Comparison of ENCODE assay signal across 8 cellular contexts in genomic region chr5:108748354-108749129, GRCh38. TPM values are rescaled to one million over a fixed set of nuclear protein-coding genes. Genes with fewer than 3 reads are reported as not detected.
DNase-seq lines count a peak whose midpoint lies in the region; ATAC-seq, FAIRE-seq and TF ChIP-seq lines count a peak whose summit lies in the region.

No MANE protein-coding gene starts in this region.

- H3K9me3 ChIP-seq in DOHH2 (ENCODE audit: control insufficient read depth, insufficient read depth, low read length) (no peaks in the 10 kb centered on the region), fibroblast of lung (ENCODE audit: control insufficient read depth, insufficient read depth, low read depth, low read length) (no peaks in the 10 kb centered on the region)
- H3K9me3 ChIP-seq in naive thymus-derived CD4-positive, alpha-beta T cell (ENCODE audit: control insufficient read depth in 2 of 3, low read length in 3 of 3), result no peaks in the 10 kb centered on the region

- H3K4me1 ChIP-seq in DOHH2 (ENCODE audit: control insufficient read depth, low read length) (peaks cover 13% of the 10 kb centered on the region), KMS-11 (ENCODE audit: low read depth, poor library complexity, severe bottlenecking) (peaks cover 18% of the 10 kb centered on the region), fibroblast of lung (ENCODE audit: control insufficient read depth, extremely low read depth, insufficient read depth, low read length) (peaks cover 2% of the 10 kb centered on the region)
- H3K4me1 ChIP-seq in naive thymus-derived CD4-positive, alpha-beta T cell (ENCODE audit: control insufficient read depth in 2 of 2, insufficient read depth in 2 of 2, low read length in 2 of 2), result peaks cover 10 to 12% of the 10 kb centered on the region in 2 donors

- H3K4me2 ChIP-seq in DOHH2 (ENCODE audit: low read length) (peak overlapping the region; percentile 89), KMS-11 (peak overlapping the region; percentile 81), fibroblast of lung (ENCODE audit: extremely low read depth, insufficient read depth, low read length) (peak overlapping the region; percentile 86)

- H3K4me3 ChIP-seq in DOHH2 (ENCODE audit: low read length) (peak overlapping the region; percentile 94), KMS-11 (IDR thresholded peaks at IDR 0.05; ENCODE audit: insufficient read depth, low read depth, low read length) (no peak overlapping the region), fibroblast of lung (replicated peaks in 1 of 4; ENCODE audit: control extremely low read depth in 1 of 4, insufficient read depth in 1 of 4, low read depth in 3 of 4, low read length in 4 of 4) (peak overlapping the region; percentile 64 to 83 (median 74))
- H3K4me3 ChIP-seq in naive thymus-derived CD4-positive, alpha-beta T cell (ENCODE audit: low read length), result peak overlapping the region; percentile 91

- DNase-seq in RCC 7860 (ENCODE audit: low spot score) (peak; percentile 99), fibroblast of lung (ENCODE audit: low read depth in 2 of 2) (peak; percentile 99)
- peak; percentile 92 to 99 (median 98) for DNase-seq in naive thymus-derived CD4-positive, alpha-beta T cell
- peak; percentile 99 for DNase-seq in stimulated activated naive B cell treated with anti-CD40 and anti-IgM and Interleukin-4, amounts not matched to agents 10 μg/mL and 1 μg/mL and 100 μg/mL, for 72 hours

- intact Hi-C loops in naive thymus-derived CD4-positive, alpha-beta T cell (cut with micrococcal nuclease), result loop anchor here (1.0 to 10.0 kb wide), 11 partner anchors 20 to 1990 kb away; partner anchors contain the start of genes FBXL17 (in 2 of the 2), MAN2A1 (in 2 of the 2), SLC25A46 (in 1 of the 2) and TMEM232 (in 1 of the 2)

- peak overlapping the region; percentile 88 for H3K27ac Mint-ChIP-seq in activated T-helper 17 cell treated with anti-CD3 and anti-CD28 coated beads, Interleukin-2, amount 50 U/mL, for 72 hours
- peak overlapping the region; percentile 78 to 98 (median 93) for H3K27ac Mint-ChIP-seq in naive thymus-derived CD4-positive, alpha-beta T cell
- peak overlapping the region; percentile 99 for H3K27ac Mint-ChIP-seq in stimulated activated naive B cell treated with anti-CD40 and anti-IgM and Interleukin-4, amounts not matched to agents 10 μg/mL and 1 μg/mL and 100 μg/mL, for 72 hours

- H2AFZ ChIP-seq in KMS-11 (ENCODE audit: low read depth) (peak overlapping the region; percentile 85), fibroblast of lung (ENCODE audit: low read length) (peak overlapping the region; percentile 56)

- H3K4me3 Mint-ChIP-seq in activated T-helper 17 cell treated with anti-CD3 and anti-CD28 coated beads, Interleukin-2, amount 50 U/mL, for 72 hours, result peak overlapping the region; percentile 82
- peak overlapping the region; percentile 83 to 100 (median 93) for H3K4me3 Mint-ChIP-seq in naive thymus-derived CD4-positive, alpha-beta T cell
- H3K4me3 Mint-ChIP-seq in stimulated activated naive B cell treated with anti-CD40 and anti-IgM and Interleukin-4, amounts not matched to agents 10 μg/mL and 1 μg/mL and 100 μg/mL, for 72 hours, result peak overlapping the region; percentile 90 to 95

- H3K4me1 Mint-ChIP-seq in activated T-helper 17 cell treated with anti-CD3 and anti-CD28 coated beads, Interleukin-2, amount 50 U/mL, for 72 hours, result peaks cover 10% of the 10 kb centered on the region
- H3K4me1 Mint-ChIP-seq in naive thymus-derived CD4-positive, alpha-beta T cell, result peaks cover 9 to 26% (median 13%) of the 10 kb centered on the region in 7 donors
- peaks cover 5 to 16% of the 10 kb centered on the region in 2 donors for H3K4me1 Mint-ChIP-seq in stimulated activated naive B cell treated with anti-CD40 and anti-IgM and Interleukin-4, amounts not matched to agents 10 μg/mL and 1 μg/mL and 100 μg/mL, for 72 hours

- H3K27me3 Mint-ChIP-seq in activated T-helper 17 cell treated with anti-CD3 and anti-CD28 coated beads, Interleukin-2, amount 50 U/mL, for 72 hours, result peaks cover 3% of the 10 kb centered on the region
- H3K27me3 Mint-ChIP-seq in naive thymus-derived CD4-positive, alpha-beta T cell, result peaks cover 0 to 51% (median 0%) of the 10 kb centered on the region in 5 donors
- H3K27me3 Mint-ChIP-seq in stimulated activated naive B cell treated with anti-CD40 and anti-IgM and Interleukin-4, amounts not matched to agents 10 μg/mL and 1 μg/mL and 100 μg/mL, for 72 hours, result no peaks in the 10 kb centered on the region

- CTCF ChIA-PET in naive thymus-derived CD4-positive, alpha-beta T cell (lab: Charles Lee), result no interaction called here

- H4K20me1 ChIP-seq in DOHH2 (ENCODE audit: control insufficient read depth, insufficient read depth, low read depth, low read length) (no peaks in the 10 kb centered on the region), KMS-11 (ENCODE audit: insufficient read depth) (no peaks in the 10 kb centered on the region), fibroblast of lung (ENCODE audit: control insufficient read depth, extremely low read depth, insufficient read depth, low read length) (no peaks in the 10 kb centered on the region)

- no peaks in the 10 kb centered on the region for H3K9me3 Mint-ChIP-seq in activated T-helper 17 cell treated with anti-CD3 and anti-CD28 coated beads, Interleukin-2, amount 50 U/mL, for 72 hours
- no peaks in the 10 kb centered on the region for H3K9me3 Mint-ChIP-seq in naive thymus-derived CD4-positive, alpha-beta T cell
- no peaks in the 10 kb centered on the region for H3K9me3 Mint-ChIP-seq in stimulated activated naive B cell treated with anti-CD40 and anti-IgM and Interleukin-4, amounts not matched to agents 10 μg/mL and 1 μg/mL and 100 μg/mL, for 72 hours

- peak; percentile 39 for TF ChIP-seq CTCF in DOHH2 (IDR thresholded peaks at IDR 0.05; ENCODE audit: low read depth, low read length, poor library complexity, severe bottlenecking)
- no peak for TF ChIP-seq CTCF in KMS-11 (conservative IDR thresholded peaks at IDR 0.05; ENCODE audit: low read depth, low read length)
- no peak for TF ChIP-seq CTCF in fibroblast of lung (conservative IDR thresholded peaks at IDR 0.05 in 1 of 2, IDR thresholded peaks at IDR 0.05 in 1 of 2; ENCODE audit: low read depth in 1 of 2, low read length in 2 of 2)

- peaks cover 2% of the 10 kb centered on the region; the same call in 1 of the 2 replicates for H3K79me2 ChIP-seq in DOHH2 (ENCODE audit: control insufficient read depth, low read length)
- H3K79me2 ChIP-seq in KMS-11 (ENCODE audit: insufficient read depth, low read depth), result no peaks in the 10 kb centered on the region
- peaks cover 31% of the 10 kb centered on the region for H3K79me2 ChIP-seq in fibroblast of lung (ENCODE audit: control insufficient read depth, insufficient read depth, low read length)

- H3K9ac ChIP-seq in KMS-11 (peak overlapping the region; percentile 80), fibroblast of lung (ENCODE audit: insufficient read depth, low read length) (peak overlapping the region; percentile 90)

- no peaks in the 10 kb centered on the region for H3K9me2 ChIP-seq in DOHH2 (replicated peaks; ENCODE audit: control insufficient read depth, low read length)

- peak; percentile 96 for ATAC-seq in GM21737 (IDR thresholded peaks at IDR 0.05; ENCODE audit: unreplicated experiment)
- peak; percentile 96 for ATAC-seq in activated T-helper 17 cell treated with anti-CD3 and anti-CD28 coated beads, Interleukin-2, amount 50 U/mL, for 72 hours (replicated peaks)
- ATAC-seq in naive thymus-derived CD4-positive, alpha-beta T cell, result peak; percentile 94
- peak; percentile 96 for ATAC-seq in stimulated activated naive B cell treated with anti-CD40 and anti-IgM and Interleukin-4, amounts not matched to agents 10 μg/mL and 1 μg/mL and 100 μg/mL, for 72 hours (replicated peaks)

- no peaks in the 10 kb centered on the region for H3K36me3 Mint-ChIP-seq in activated T-helper 17 cell treated with anti-CD3 and anti-CD28 coated beads, Interleukin-2, amount 50 U/mL, for 72 hours (ENCODE audit: low read depth)
- H3K36me3 Mint-ChIP-seq in naive thymus-derived CD4-positive, alpha-beta T cell, result peaks cover 0 to 3% (median 0%) of the 10 kb centered on the region in 5 donors
- H3K36me3 Mint-ChIP-seq in stimulated activated naive B cell treated with anti-CD40 and anti-IgM and Interleukin-4, amounts not matched to agents 10 μg/mL and 1 μg/mL and 100 μg/mL, for 72 hours, result peaks cover 0 to 1% of the 10 kb centered on the region in 2 donors

- peaks cover 4% of the 10 kb centered on the region; the same call in 1 of the 2 replicates for H3F3A ChIP-seq in DOHH2 (ENCODE audit: control insufficient read depth, insufficient read depth)

- H3K27ac ChIP-seq in DOHH2 (ENCODE audit: low read depth, low read length) (peak overlapping the region; percentile 52), KMS-11 (peak overlapping the region; percentile 66), fibroblast of lung (ENCODE audit: insufficient read depth, low read length) (peak overlapping the region; percentile 96)
- peak overlapping the region; percentile 94 for H3K27ac ChIP-seq in naive thymus-derived CD4-positive, alpha-beta T cell (ENCODE audit: low read depth, low read length)

- FAIRE-seq in RCC 7860 (lab: Jason Lieb, UNC), result peak; percentile 94

- POLR2A ChIA-PET in naive thymus-derived CD4-positive, alpha-beta T cell (lab: Charles Lee), result interaction anchor here (0.8 to 1.8 kb wide), 3 partner anchors 15 to 661 kb away, joined by 3 to 11 read pairs (median 6); partner anchors contain the start of gene PJA2

- H3K36me3 ChIP-seq in DOHH2 (ENCODE audit: control insufficient read depth, low read length) (no peaks in the 10 kb centered on the region; the same call in 1 of the 2 replicates), KMS-11 (ENCODE audit: insufficient read depth) (no peaks in the 10 kb centered on the region), fibroblast of lung (ENCODE audit: control insufficient read depth, insufficient read depth, low read length) (no peaks in the 10 kb centered on the region)
- H3K36me3 ChIP-seq in naive thymus-derived CD4-positive, alpha-beta T cell (ENCODE audit: control insufficient read depth in 2 of 3, insufficient read depth in 3 of 3, low read length in 3 of 3), result peaks cover 0 to 10% (median 0%) of the 10 kb centered on the region in 3 experiments

- H3K27me3 ChIP-seq in DOHH2 (ENCODE audit: control insufficient read depth, low read length) (no peaks in the 10 kb centered on the region), KMS-11 (ENCODE audit: insufficient read depth, low read depth) (no peaks in the 10 kb centered on the region), fibroblast of lung (ENCODE audit: control insufficient read depth, insufficient read depth, low read length) (no peaks in the 10 kb centered on the region)
- H3K27me3 ChIP-seq in naive thymus-derived CD4-positive, alpha-beta T cell (ENCODE audit: control insufficient read depth in 2 of 2, insufficient read depth in 2 of 2, low read length in 2 of 2), result no peaks in the 10 kb centered on the region

RNA-seq across cellular contexts. Expression of gene FER, which starts 0.8 kb away (rescaled TPM):
- 1 to 10 TPM; 9.5 to 9.9 TPM for total RNA-seq in activated T-helper 17 cell treated with anti-CD3 and anti-CD28 coated beads, Interleukin-2, amount 50 U/mL, for 72 hours
- 18.5 and 21.3 TPM in 2 replicates for total RNA-seq in fibroblast of lung
- polyA plus RNA-seq in fibroblast of lung, result 9.6 and 12.2 TPM in 2 replicates
- polyA plus RNA-seq in fibroblast of lung (2012), result 5.7 and 9.3 TPM in 2 replicates
- 3.9 and 5.9 TPM in 2 replicates for polyA minus RNA-seq in fibroblast of lung (ENCODE audit: low replicate concordance)
- 10 to 100 TPM in 4 of 5 experiments, 1 to 10 TPM in 1; 2.7 to 17.6 (median 15.4) TPM for total RNA-seq in naive thymus-derived CD4-positive, alpha-beta T cell
- polyA plus RNA-seq in naive thymus-derived CD4-positive, alpha-beta T cell, result 10 to 100 TPM; 10.8 to 11.1 TPM
